Comparison of ENCODE assay signal across 8 cellular contexts in genomic region chr4:76689079-76689817, GRCh38.
DNase-seq lines count a peak whose midpoint lies in the region; ATAC-seq and TF ChIP-seq lines count a peak whose summit lies in the region.

No MANE protein-coding gene starts in this region.

- H3K4me1 Mint-ChIP-seq in activated CD4-positive, alpha-beta memory T cell treated with anti-CD3 and anti-CD28 coated beads for 36 hours (ENCODE audit: low read depth), result peaks cover 15% of the 10 kb centered on the region
- peaks cover 51% of the 10 kb centered on the region for H3K4me1 Mint-ChIP-seq in nephron

- H3K27me3 ChIP-seq in vagina, result no peaks in the 10 kb centered on the region

- no peak for TF ChIP-seq CTCF in AG10803 (conservative IDR thresholded peaks at IDR 0.05; ENCODE audit: low read length)
- TF ChIP-seq CTCF in nephron (IDR thresholded peaks at IDR 0.05; ENCODE audit: unreplicated experiment in 3 of 3), result no peak
- TF ChIP-seq CTCF in vagina (IDR thresholded peaks at IDR 0.05), result no peak

- H3K36me3 Mint-ChIP-seq in activated CD4-positive, alpha-beta memory T cell treated with anti-CD3 and anti-CD28 coated beads for 36 hours, result no peaks in the 10 kb centered on the region
- no peaks in the 10 kb centered on the region for H3K36me3 Mint-ChIP-seq in nephron (ENCODE audit: low read depth)

- no peak overlapping the region for H3K27ac Mint-ChIP-seq in activated CD4-positive, alpha-beta memory T cell treated with anti-CD3 and anti-CD28 coated beads for 36 hours
- peak overlapping the region; percentile 86 to 98 (median 88) for H3K27ac Mint-ChIP-seq in nephron

- H3K36me3 ChIP-seq in vagina, result no peaks in the 10 kb centered on the region

- POLR2A ChIA-PET in activated CD4-positive, alpha-beta memory T cell treated with anti-CD3 and anti-CD28 coated beads for 36 hours (lab: Charles Lee), result no interaction called here

- H3K4me3 ChIP-seq in AG10803 (ENCODE audit: low read length) (peak overlapping the region; percentile 73), vagina (peak overlapping the region; percentile 49 to 79)

- CTCF ChIA-PET in activated CD4-positive, alpha-beta memory T cell treated with anti-CD3 and anti-CD28 coated beads for 36 hours (lab: Charles Lee), result interaction anchor here (0.7 to 1.5 kb wide), 2 partner anchors 9 to 292 kb away, joined by 3 read pairs; no protein-coding TSS in a partner anchor

- H3K4me3 Mint-ChIP-seq in activated CD4-positive, alpha-beta memory T cell treated with anti-CD3 and anti-CD28 coated beads for 36 hours, result peak overlapping the region; percentile 26
- H3K4me3 Mint-ChIP-seq in nephron, result peak overlapping the region; percentile 93 to 98 (median 95)

- H3K27me3 Mint-ChIP-seq in activated CD4-positive, alpha-beta memory T cell treated with anti-CD3 and anti-CD28 coated beads for 36 hours, result peaks cover 62% of the 10 kb centered on the region
- no peaks in the 10 kb centered on the region for H3K27me3 Mint-ChIP-seq in nephron (ENCODE audit: low read depth)

- H3K9me3 Mint-ChIP-seq in activated CD4-positive, alpha-beta memory T cell treated with anti-CD3 and anti-CD28 coated beads for 36 hours, result no peaks in the 10 kb centered on the region
- no peaks in the 10 kb centered on the region for H3K9me3 Mint-ChIP-seq in nephron

- peak; percentile 43 for ATAC-seq in GM19025 (IDR thresholded peaks at IDR 0.05; ENCODE audit: low read depth, unreplicated experiment)
- ATAC-seq in GM21717 (IDR thresholded peaks at IDR 0.05; ENCODE audit: unreplicated experiment), result no peak

- TF ChIP-seq POLR2A in vagina (IDR thresholded peaks at IDR 0.05), result no peak

- H3K9me3 ChIP-seq in vagina, result no peaks in the 10 kb centered on the region

- intact Hi-C loops in activated CD4-positive, alpha-beta memory T cell treated with anti-CD3 and anti-CD28 coated beads for 36 hours (cut with micrococcal nuclease), result no loop called here
- intact Hi-C loops in vagina (cut with DNase I), result no loop called here

- peak overlapping the region; percentile 60 for H3K27ac ChIP-seq in vagina

- peaks cover 21% of the 10 kb centered on the region for H3K4me1 ChIP-seq in vagina

- DNase-seq in AG10803 (ENCODE audit: low read depth) (peak; percentile 46), HuH-7 (ENCODE audit: low spot score) (peak; percentile 53), fibroblast of gingiva (ENCODE audit: low read depth) (peak; percentile 28), vagina (ENCODE audit: extremely low spot score in 2 of 2) (no peak)
- DNase-seq in activated CD4-positive, alpha-beta memory T cell treated with anti-CD3 and anti-CD28 coated beads for 36 hours, result peak; percentile 28

Comparison
In these comparisons a context has a peak if more than half of its experiments do, and no peak if none do; other contexts are left out.
1. DNase-seq: peak in AG10803 (single experiment), HuH-7 (single experiment), activated CD4-positive, alpha-beta memory T cell treated with anti-CD3 and anti-CD28 coated beads for 36 hours (single experiment) and fibroblast of gingiva (single experiment); none in vagina (0 of 2).